In genomic region chr6:36598739-36599318, GRCh38 we compare ENCODE assay signal across 8 cellular contexts. TPM values are rescaled to one million over a fixed set of nuclear protein-coding genes. Genes with fewer than 3 reads are reported as not detected.
DNase-seq lines count a peak whose midpoint lies in the region; ATAC-seq, FAIRE-seq and TF ChIP-seq lines count a peak whose summit lies in the region.

No MANE protein-coding gene starts in this region.

- peak overlapping the region; percentile 54 to 85 (median 79) for H3K4me3 ChIP-seq in skin epidermis

- POLR2A ChIA-PET in activated B cell treated with CpG ODN at 0.5 μM for 24 hours (lab: Charles Lee) = interaction anchor here (0.7 to 6.7 kb wide), 6 partner anchors 9 to 81 kb away, joined by 3 to 83 read pairs (median 8); partner anchors contain the start of gene CDKN1A

- H3K36me3 Mint-ChIP-seq in activated B cell treated with CpG ODN at 0.5 μM for 24 hours (ENCODE audit: low read depth) = peaks cover 97% of the 10 kb centered on the region
- peaks cover 21% of the 10 kb centered on the region for H3K36me3 Mint-ChIP-seq in glutamatergic neuron (ENCODE audit: unreplicated experiment)

- no peak for TF ChIP-seq POLR2A in H54 (IDR thresholded peaks at IDR 0.05; ENCODE audit: low read depth, low read length)

- H3K9me3 Mint-ChIP-seq in activated B cell treated with CpG ODN at 0.5 μM for 24 hours (no peaks in the 10 kb centered on the region), glutamatergic neuron (ENCODE audit: unreplicated experiment) (peaks cover 20% of the 10 kb centered on the region)

- intact Hi-C loops in activated B cell treated with CpG ODN at 0.5 μM for 24 hours (cut with micrococcal nuclease) = loop anchor here (10.0 kb wide), 1 partner anchor 406 kb away; the partner anchor contains the start of gene FGD2

- peak overlapping the region; percentile 71 for H3K4me3 Mint-ChIP-seq in activated B cell treated with CpG ODN at 0.5 μM for 24 hours
- peak overlapping the region; percentile 100 for H3K4me3 Mint-ChIP-seq in glutamatergic neuron (ENCODE audit: unreplicated experiment)

- H3K27ac Mint-ChIP-seq in activated B cell treated with CpG ODN at 0.5 μM for 24 hours (no peak overlapping the region), glutamatergic neuron (ENCODE audit: unreplicated experiment) (peak overlapping the region; percentile 25)

- DNase-seq in H54 (ENCODE audit: insufficient read length, low spot score) = no peak
- no peak for DNase-seq in activated B cell treated with CpG ODN at 0.5 μM for 24 hours
- DNase-seq in glutamatergic neuron = no peak
- DNase-seq in central memory CD4-positive, alpha-beta T cell = no peak
- no peak for DNase-seq in cerebellar nuclear complex (lab: John Stamatoyannopoulos, UW)
- no peak for DNase-seq in activated CD4-positive, alpha-beta T cell treated with anti-CD3 and anti-CD28 coated beads for 48 hours
- no peak for DNase-seq in D721Med (ENCODE audit: insufficient read length, low spot score)

- ATAC-seq in activated B cell treated with CpG ODN at 0.5 μM for 24 hours (ENCODE audit: low read depth) = no peak

- TF ChIP-seq CTCF in activated B cell treated with CpG ODN at 0.5 μM for 24 hours (IDR thresholded peaks at IDR 0.05) (no peak), glutamatergic neuron (IDR thresholded peaks at IDR 0.05; ENCODE audit: partially characterized antibody, unreplicated experiment) (no peak), D721Med (IDR thresholded peaks at IDR 0.05; ENCODE audit: insufficient read depth, missing control alignments) (no peak)

- H3K4me1 Mint-ChIP-seq in activated B cell treated with CpG ODN at 0.5 μM for 24 hours (peaks cover 63% of the 10 kb centered on the region), glutamatergic neuron (ENCODE audit: low read depth, unreplicated experiment) (peaks cover 32% of the 10 kb centered on the region)

- H3K27me3 Mint-ChIP-seq in activated B cell treated with CpG ODN at 0.5 μM for 24 hours = no peaks in the 10 kb centered on the region
- peaks cover 12% of the 10 kb centered on the region for H3K27me3 Mint-ChIP-seq in glutamatergic neuron (ENCODE audit: unreplicated experiment)

- FAIRE-seq in H54 (lab: Jason Lieb, UNC) (peak; percentile 27), D721Med (lab: Jason Lieb, UNC) (no peak)

- CTCF ChIA-PET in activated B cell treated with CpG ODN at 0.5 μM for 24 hours (lab: Charles Lee) = interaction anchor here (0.8 to 1.7 kb wide), 4 partner anchors 16 to 175 kb away, joined by 3 to 4 read pairs (median 4); no protein-coding TSS in a partner anchor

- peak overlapping the region in 1 of 21 experiments; percentile 97 for H3K27ac ChIP-seq in skin epidermis

RNA-seq across cellular contexts. Expression of gene SRSF3, which starts 4.7 kb away (rescaled TPM):
- 421 and 494 TPM in 2 replicates for total RNA-seq in activated B cell treated with CpG ODN at 0.5 μM for 24 hours
- total RNA-seq in glutamatergic neuron (ENCODE audit: unreplicated experiment) = 288 TPM

RNA-seq across cellular contexts. Expression of gene STK38, which starts 51.5 kb away (rescaled TPM):
- total RNA-seq in activated B cell treated with CpG ODN at 0.5 μM for 24 hours = 23.2 and 26.1 TPM in 2 replicates
- total RNA-seq in glutamatergic neuron (ENCODE audit: unreplicated experiment) = 55.1 TPM
